ENCODE assay signal across 18 cellular contexts in genomic region chr3:127851899-127852298, GRCh38. TPM values are rescaled to one million over a fixed set of nuclear protein-coding genes. Genes with fewer than 3 reads are reported as not detected.
DNase-seq lines count a peak whose midpoint lies in the region; FAIRE-seq and TF ChIP-seq lines count a peak whose summit lies in the region.
"Had no signal": no experiment of that assay in that cellular context is flagged by ENCODE, and none has a peak within 500 bp of the region (broad histone marks: within the 10 kb centered on the region; RNA-seq: fewer than 3 reads in every experiment).

No MANE protein-coding gene starts in this region.

- H3K4me2 ChIP-seq in H1 (ENCODE audit: insufficient read depth in 1 of 2, low read depth in 2 of 2, low read length in 2 of 2), result peak overlapping the region in 1 of 2 experiments; percentile 40; a peak in 1 of 4 replicates
- H3K4me2 ChIP-seq: BLaER1 had no signal

- no peaks in the 10 kb centered on the region for H3K27me3 ChIP-seq in H1 (replicated peaks in 1 of 4; ENCODE audit: control insufficient read depth in 3 of 4, extremely low read depth in 1 of 4, insufficient read depth in 3 of 4, low read length in 3 of 4)
- H3K27me3 ChIP-seq in breast epithelium, result no peaks in the 10 kb centered on the region
- H3K27me3 ChIP-seq: BLaER1, heart left ventricle, right atrium auricular region had no signal

- FAIRE-seq in H1 (lab: Jason Lieb, UNC), result no peak

- CTCF ChIA-PET in H1 (lab: Charles Lee; ENCODE audit: partially characterized antibody), result interaction anchor here (0.9 to 2.2 kb wide), 3 partner anchors 20 to 156 kb away, joined by 3 to 11 read pairs (median 3); partner anchors contain the start of gene KBTBD12

- TF ChIP-seq CTCF in H1 (IDR thresholded peaks at IDR 0.05; ENCODE audit: control extremely low read depth in 1 of 3, insufficient read depth in 1 of 3, low read depth in 1 of 3, low read length in 3 of 3) (no peak), coronary artery (IDR thresholded peaks at IDR 0.05) (no peak), breast epithelium (IDR thresholded peaks at IDR 0.05) (no peak)

- H2BK12ac ChIP-seq in H1 (ENCODE audit: low read depth, low read length), result no peak overlapping the region

- H2BK15ac ChIP-seq in H1 (ENCODE audit: low read length), result no peak overlapping the region

- H3K14ac ChIP-seq in H1 (ENCODE audit: insufficient read length), result no peak overlapping the region

- H2BK5ac ChIP-seq in H1 (ENCODE audit: low read depth, low read length), result no peak overlapping the region

- H2BK20ac ChIP-seq in H1 (ENCODE audit: low read length), result no peak overlapping the region

- no peak overlapping the region for H3K27ac ChIP-seq in H1 (ENCODE audit: low read depth, low read length)
- no peak overlapping the region for H3K27ac ChIP-seq in coronary artery
- no peak overlapping the region for H3K27ac ChIP-seq in breast epithelium
- H3K27ac ChIP-seq: BLaER1, heart left ventricle, right atrium auricular region had no signal

- TF ChIP-seq POLR2A in H1 (IDR thresholded peaks at IDR 0.05; ENCODE audit: control extremely low read depth in 1 of 2, low read depth in 2 of 2, low read length in 2 of 2) (no peak), breast epithelium (IDR thresholded peaks at IDR 0.05) (no peak)

- H3K23me2 ChIP-seq in H1 (ENCODE audit: low read depth, low read length), result no peaks in the 10 kb centered on the region; the same call in 1 of the 2 replicates

- no peaks in the 10 kb centered on the region for H3K4me1 ChIP-seq in H1 (replicated peaks in 1 of 4; ENCODE audit: control insufficient read depth in 3 of 4, insufficient read depth in 4 of 4, low read length in 3 of 4)
- no peaks in the 10 kb centered on the region for H3K4me1 ChIP-seq in breast epithelium
- H3K4me1 ChIP-seq: right atrium auricular region had no signal

- H2AK5ac ChIP-seq in H1 (ENCODE audit: low read depth, low read length), result no peak overlapping the region

- H4K20me1 ChIP-seq in H1 (replicated peaks in 1 of 2; ENCODE audit: control insufficient read depth in 1 of 2, insufficient read depth in 2 of 2, low read length in 2 of 2), result no peaks in the 10 kb centered on the region
- H4K20me1 ChIP-seq: BLaER1 had no signal

- H4K91ac ChIP-seq in H1 (replicated peaks; ENCODE audit: insufficient read length, low read length), result no peak overlapping the region

- no peak overlapping the region for H3K23ac ChIP-seq in H1 (ENCODE audit: insufficient read length)

- H3K79me1 ChIP-seq in H1 (ENCODE audit: low read depth, low read length), result no peaks in the 10 kb centered on the region

- H3K18ac ChIP-seq in H1 (ENCODE audit: extremely low read depth, low read length), result no peak overlapping the region

- no peak overlapping the region for H2BK120ac ChIP-seq in H1 (replicated peaks; ENCODE audit: low read depth, low read length)

- H3K56ac ChIP-seq in H1 (replicated peaks; ENCODE audit: insufficient read length, low read depth, low read length), result no peak overlapping the region

- no peaks in the 10 kb centered on the region for H3K79me2 ChIP-seq in H1 (ENCODE audit: control insufficient read depth in 1 of 2, insufficient read depth in 2 of 2, low read length in 2 of 2)

- H3K36me3 ChIP-seq in H1 (ENCODE audit: control insufficient read depth in 2 of 4, insufficient read depth in 4 of 4, low read length in 3 of 4) (no peaks in the 10 kb centered on the region), breast epithelium (no peaks in the 10 kb centered on the region)
- H3K36me3 ChIP-seq: BLaER1, heart left ventricle, right atrium auricular region had no signal

- intact Hi-C loops in breast epithelium (cut with DNase I; ENCODE audit: low total_unique reads), result no loop called here

- DNase-seq in COR-L47 (lab: John Stamatoyannopoulos, UW), result peak; percentile 93
- DNase-seq in NCI-H146 treated with DMSO at 0.1 percent for 48 hours (lab: John Stamatoyannopoulos, UW; ENCODE audit: unreplicated experiment), result peak; percentile 92
- peak; percentile 27 for DNase-seq in NCI-H510A (lab: John Stamatoyannopoulos, UW)
- DNase-seq in H1 (ENCODE audit: low read depth in 1 of 2, low spot score in 2 of 2), result peak in 1 of 2 experiments; percentile 53
- no peak for DNase-seq in coronary artery (ENCODE audit: low spot score)
- no peak for DNase-seq in NCI-H1092 treated with DMSO at 0.1 percent for 48 hours (lab: John Stamatoyannopoulos, UW)
- no peak for DNase-seq in breast epithelium (ENCODE audit: low spot score in 2 of 2)
- no peak for DNase-seq in amygdala (lab: John Stamatoyannopoulos, UW)
- DNase-seq: DMS153; effector CD8-positive, alpha-beta T cell; heart left ventricle; HFFc6; Kasumi-1; midbrain; NCI-H1436; stimulated activated naive CD4-positive, alpha-beta T cell treated with Interleukin-2 at 50 U/mL for 16 hours had no signal

- TF ChIP-seq EP300 in H1 (IDR thresholded peaks at IDR 0.05; ENCODE audit: borderline replicate concordance in 1 of 2, low read depth in 2 of 2, low read length in 2 of 2), result no peak

- H3K4me3 ChIP-seq in H1 (ENCODE audit: extremely low read depth in 1 of 4, insufficient read depth in 2 of 4, low read depth in 3 of 4, low read length in 4 of 4), result no peak overlapping the region
- H3K4me3 ChIP-seq in coronary artery, result no peak overlapping the region
- no peak overlapping the region for H3K4me3 ChIP-seq in breast epithelium
- H3K4me3 ChIP-seq: BLaER1, heart left ventricle, right atrium auricular region had no signal

- H2AFZ ChIP-seq in H1 (ENCODE audit: low read length), result 0 out of 2 replicates have a peak overlapping the region, but pooled peaks have one; percentile 46

- POLR2A ChIA-PET in H1 (lab: Charles Lee; ENCODE audit: partially characterized antibody), result interaction anchor here (0.6 kb wide), 1 partner anchor 1284 kb away, joined by 3 read pairs; no protein-coding TSS in a partner anchor

- WGBS in H1 (ENCODE audit: extremely low coverage in 1 of 2, insufficient coverage in 1 of 2, insufficient read length in 1 of 2, insufficient replicate concordance in 2 of 2, low coverage in 1 of 2, low lambda C conversion rate in 2 of 2, missing lambda C conversion rate in 1 of 2), 2 experiments, result 52% methylated on average over 9 of the region's 9 CpGs; no CpG with 5 or more reads in 1 of the 2 experiments

- no peak overlapping the region for H3K4ac ChIP-seq in H1 (replicated peaks; ENCODE audit: insufficient read length, low read depth, low read length)

- TF ChIP-seq RAD21 in H1 (IDR thresholded peaks at IDR 0.05 in 1 of 2, conservative IDR thresholded peaks at IDR 0.05 in 1 of 2; ENCODE audit: low read depth in 2 of 2, low read length in 2 of 2), result no peak

- no peak overlapping the region for H4K8ac ChIP-seq in H1 (ENCODE audit: extremely low read depth, insufficient read depth, low read length)

- H3K9me3 ChIP-seq in H1 (ENCODE audit: insufficient read depth in 2 of 2, low read depth in 1 of 2, low read length in 1 of 2), result no peaks in the 10 kb centered on the region
- H3K9me3 ChIP-seq in breast epithelium, result no peaks in the 10 kb centered on the region
- H3K9me3 ChIP-seq: BLaER1, heart left ventricle, right atrium auricular region had no signal

- no peak overlapping the region for H4K5ac ChIP-seq in H1 (ENCODE audit: insufficient read length, low read depth, low read length)

- no peak overlapping the region for H3K9ac ChIP-seq in H1 (replicated peaks in 1 of 4; ENCODE audit: extremely low read depth in 1 of 4, low read depth in 3 of 4, low read length in 3 of 4)
- H3K9ac ChIP-seq: BLaER1 had no signal

TF ChIP-seq in H1, 55 proteins besides CTCF, POLR2A, EP300 and RAD21:
- TF ChIP-seq SP2 (IDR thresholded peaks at IDR 0.05; ENCODE audit: low read length) (no peak), MAX (IDR thresholded peaks at IDR 0.05) (peak; percentile 28; the same call in 1 of the 2 replicates)

RNA-seq across cellular contexts. Expression of gene MGLL, which starts 29.6 kb away (rescaled TPM):
- total RNA-seq in H1 (2021; fragmentation: NEBNext Ultra II Directional; extraction: Animal tissue kit (Norgen Biotek cat#: 25700)), result 0.34 and 0.75 TPM in 2 replicates
- 0.05 and 0.24 TPM in 2 replicates for polyA plus RNA-seq in H1 (2011; rRNA removed)
- polyA plus RNA-seq in H1 (2011; cell fraction: cytosol; rRNA removed), result 0.13 TPM
- 0.13 TPM for polyA plus RNA-seq in H1 (2011; cell fraction: nucleus; rRNA removed)
- 0.05 to 1.1 TPM (median 0.35 TPM) in 4 replicates for polyA plus RNA-seq in H1 (2012, experiment 1 of 2)
- 0.10 TPM for polyA plus RNA-seq in H1 (2012, experiment 2 of 2)
- 0.79 TPM for polyA plus RNA-seq in H1 (2013, experiment 1 of 2)
- polyA plus RNA-seq in H1 (2013, experiment 2 of 2), result 0.64 TPM
- 0.38 and 1.6 TPM in 2 replicates for polyA minus RNA-seq in H1 (2011; rRNA and poly(A)+ RNA removed)
- polyA minus RNA-seq in H1 (2011; cell fraction: cytosol; rRNA and poly(A)+ RNA removed), result 15.9 TPM
- polyA minus RNA-seq in H1 (2011; cell fraction: nucleus; rRNA and poly(A)+ RNA removed), result 0.70 TPM
- 10 to 100 TPM; 25.8 to 79.5 (median 30.2) TPM for total RNA-seq in breast epithelium

Comparison
In these comparisons a context has a peak if more than half of its experiments do, and no peak if none do; other contexts are left out.
1. DNase-seq: peak in COR-L47 (single experiment), NCI-H146 treated with DMSO at 0.1 percent for 48 hours (single experiment) and NCI-H510A (single experiment); none in coronary artery (single experiment), NCI-H1092 treated with DMSO at 0.1 percent for 48 hours (single experiment), breast epithelium (0 of 2) and amygdala (0 of 56).
2. RNA of gene MGLL, which starts 29.6 kb away (total RNA-seq): 25.8 to 79.5 TPM in breast epithelium; 0.34 to 0.75 TPM in H1; every median in the first group is over 10 times any median in the second.